8 cellular contexts compared by ENCODE assay signal in the genomic region with DNA sequence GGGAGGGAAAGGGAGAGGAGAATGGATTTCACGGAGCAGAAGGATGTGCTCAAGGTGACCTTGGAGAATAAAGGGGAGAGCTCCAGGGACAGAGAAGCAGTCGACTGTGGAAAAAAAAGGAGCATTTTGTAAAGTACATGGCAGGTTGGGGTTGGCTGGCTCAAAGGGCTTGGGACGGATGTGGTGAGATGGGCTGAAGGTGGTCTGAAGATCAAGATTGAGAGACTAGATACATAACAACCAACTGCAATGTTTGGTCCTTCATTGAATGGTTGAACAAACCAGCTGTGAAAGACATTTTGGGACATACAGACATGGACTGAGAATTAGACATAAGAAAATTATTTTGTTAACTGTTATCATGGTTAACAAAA. TPM values are rescaled to one million over a fixed set of nuclear protein-coding genes. Genes with fewer than 3 reads are reported as not detected.
A peak's percentile ranks its signal among the peaks of the same experiment; 100 is the strongest.
DNase-seq lines count a peak whose midpoint lies in the region; TF ChIP-seq lines count a peak whose summit lies in the region.

No MANE protein-coding gene starts in this region.

- TF ChIP-seq POLR2A in prostate gland (IDR thresholded peaks at IDR 0.05): no peak

- H3K27ac ChIP-seq in SJCRH30: peak overlapping the region; percentile 99
- peak overlapping the region; percentile 99 for H3K27ac ChIP-seq in prostate gland

- H3K9me3 ChIP-seq in SJCRH30 (replicated peaks) (no peaks in the 10 kb centered on the region), prostate gland (no peaks in the 10 kb centered on the region)

- WGBS in prostate gland: 9% methylated on average over 3 of the region's 3 CpGs

- no peak for TF ChIP-seq CTCF in GM06990 (IDR thresholded peaks at IDR 0.05; ENCODE audit: insufficient read depth, low read length, poor library complexity, severe bottlenecking)
- TF ChIP-seq CTCF in epithelial cell of proximal tubule (conservative IDR thresholded peaks at IDR 0.05; ENCODE audit: low read depth, low read length): no peak
- TF ChIP-seq CTCF in prostate gland (IDR thresholded peaks at IDR 0.05): peak in 1 of 4 experiments; percentile 2

- DNase-seq in GM06990 (ENCODE audit: extremely low read depth, insufficient read length) (no peak), SJCRH30 (no peak), epithelial cell of proximal tubule (ENCODE audit: low read depth) (no peak), prostate gland (ENCODE audit: low spot score) (no peak), cerebellar nuclear complex (lab: John Stamatoyannopoulos, UW) (no peak), EL (no peak), DMS79 treated with DMSO at 0.1 percent for 48 hours (lab: John Stamatoyannopoulos, UW) (no peak), NCI-H2081 treated with DMSO at 0.1 percent for 48 hours (lab: John Stamatoyannopoulos, UW) (no peak)

- peaks cover 9% of the 10 kb centered on the region for H3K4me1 ChIP-seq in SJCRH30
- H3K4me1 ChIP-seq in prostate gland (replicated peaks): peaks cover 9% of the 10 kb centered on the region

- H3K27me3 ChIP-seq in GM06990 (replicated peaks; ENCODE audit: control insufficient read depth, insufficient read depth, low read length) (no peaks in the 10 kb centered on the region), SJCRH30 (no peaks in the 10 kb centered on the region), prostate gland (replicated peaks; ENCODE audit: insufficient read depth) (no peaks in the 10 kb centered on the region)

- H3K36me3 ChIP-seq in GM06990 (ENCODE audit: control insufficient read depth, insufficient read depth, low read length) (peaks cover 1% of the 10 kb centered on the region; the same call in 1 of the 2 replicates), SJCRH30 (peaks cover 18% of the 10 kb centered on the region), prostate gland (no peaks in the 10 kb centered on the region)

- H3K4me3 ChIP-seq in GM06990 (replicated peaks; ENCODE audit: low read depth, low read length) (peak overlapping the region; percentile 88), SJCRH30 (peak overlapping the region; percentile 71), epithelial cell of proximal tubule (ENCODE audit: low read depth, low read length) (peak overlapping the region; percentile 70), prostate gland (peak overlapping the region; percentile 88 to 94)

- intact Hi-C loops in prostate gland (cut with DNase I): loop anchor here (10.0 kb wide), 2 partner anchors 314 to 374 kb away; partner anchors contain the start of genes PA2G4 and RPS26

RNA-seq across cellular contexts. Expression of gene CD63, which starts 1.6 kb away (rescaled TPM):
- total RNA-seq in SJCRH30 (2014; rRNA removed; shearing (Covaris generic)): 598 and 676 TPM in 2 replicates
- total RNA-seq in epithelial cell of proximal tubule (758 and 1,095 TPM in 2 replicates), prostate gland (100 to 1,000 TPM; 485 to 585 TPM)

RNA-seq across cellular contexts. Expression of gene RDH5, which starts 10.2 kb away (rescaled TPM):
- total RNA-seq in SJCRH30 (2014; rRNA removed; shearing (Covaris generic)): 2.0 and 2.5 TPM in 2 replicates
- 2.3 and 2.5 TPM in 2 replicates for total RNA-seq in epithelial cell of proximal tubule
- total RNA-seq in prostate gland: 10 to 100 TPM in 1 of 2 donors, 1 to 10 TPM in 1; 5.7 to 12.6 TPM

RNA-seq across cellular contexts. Expression of gene GDF11, which starts 12.5 kb away (rescaled TPM):
- 9.1 and 10.5 TPM in 2 replicates for total RNA-seq in SJCRH30 (2014; rRNA removed; shearing (Covaris generic))
- total RNA-seq in epithelial cell of proximal tubule: 2.8 and 8.5 TPM in 2 replicates
- 10 to 100 TPM in 1 of 2 donors, 1 to 10 TPM in 1; 4.1 to 10.3 TPM for total RNA-seq in prostate gland

RNA-seq across cellular contexts. Expression of gene BLOC1S1, which starts 14.6 kb away (rescaled TPM):
- total RNA-seq in SJCRH30 (2014; rRNA removed; shearing (Covaris generic)): 66.7 and 76.2 TPM in 2 replicates
- total RNA-seq in epithelial cell of proximal tubule (157 and 187 TPM in 2 replicates), prostate gland (100 to 1,000 TPM; 151 to 240 TPM)

RNA-seq across cellular contexts. Expression of gene ITGA7, which starts 22.7 kb away (rescaled TPM):
- 21.8 and 27.1 TPM in 2 replicates for total RNA-seq in SJCRH30 (2014; rRNA removed; shearing (Covaris generic))
- total RNA-seq in epithelial cell of proximal tubule (3.8 and 7.7 TPM in 2 replicates), prostate gland (10 to 100 TPM; 17.4 to 37.0 TPM)
